Comparison of ENCODE assay signal across 1 cellular context in the genomic region with DNA sequence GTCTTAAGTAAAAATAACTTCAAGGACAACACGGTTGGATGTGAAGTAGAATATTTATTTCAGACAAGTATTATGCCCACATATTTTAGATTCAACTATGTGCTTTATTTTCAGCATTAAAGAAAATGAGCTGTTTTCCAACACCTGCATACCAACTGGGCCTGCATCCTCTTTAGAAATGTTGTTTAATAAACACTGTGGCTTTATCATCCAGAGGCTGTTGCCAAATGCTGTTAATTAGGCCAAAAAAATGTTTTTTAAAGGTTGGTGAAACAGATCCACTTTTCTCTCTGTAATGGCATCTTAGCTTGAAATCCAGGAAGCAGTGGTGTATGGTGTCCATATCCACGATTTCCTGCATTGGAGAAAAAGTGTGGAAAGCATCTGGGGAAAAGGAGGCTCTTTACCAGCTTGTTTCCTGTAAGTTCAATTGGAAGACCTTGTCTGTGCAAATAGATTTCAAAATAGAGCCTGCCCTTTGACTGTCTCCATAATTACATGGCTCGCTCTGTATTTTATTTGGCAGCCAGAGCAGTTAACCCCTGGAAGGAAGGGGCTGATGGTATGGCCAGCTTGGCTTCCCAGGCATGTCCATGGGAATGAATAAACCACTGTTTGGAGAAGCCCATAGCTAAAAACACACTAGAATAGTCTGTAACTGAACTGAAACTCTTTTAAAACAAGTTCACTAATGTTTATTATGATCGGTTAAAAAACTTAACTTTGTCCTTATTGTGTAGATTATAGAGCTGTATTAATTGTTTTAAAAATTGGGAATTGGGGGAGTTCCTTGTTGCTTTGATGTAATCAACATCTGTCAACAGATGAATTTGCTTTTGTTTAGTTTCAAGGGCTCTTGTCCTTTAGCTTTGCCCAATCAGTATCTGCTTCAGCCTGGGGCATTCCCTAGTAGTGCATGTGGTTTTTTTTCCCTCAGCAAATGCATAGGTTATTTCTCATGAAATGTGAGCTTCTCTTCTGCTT.
A peak's percentile ranks its signal among the peaks of the same experiment; 100 is the strongest.
TF ChIP-seq lines count a peak whose summit lies in the region.

No MANE protein-coding gene starts in this region.

TF ChIP-seq in HepG2, 621 proteins besides CTCF, POLR2A, EP300 and RAD21 (continued from another document and continues in another):
- TF ChIP-seq, protein P1, sequence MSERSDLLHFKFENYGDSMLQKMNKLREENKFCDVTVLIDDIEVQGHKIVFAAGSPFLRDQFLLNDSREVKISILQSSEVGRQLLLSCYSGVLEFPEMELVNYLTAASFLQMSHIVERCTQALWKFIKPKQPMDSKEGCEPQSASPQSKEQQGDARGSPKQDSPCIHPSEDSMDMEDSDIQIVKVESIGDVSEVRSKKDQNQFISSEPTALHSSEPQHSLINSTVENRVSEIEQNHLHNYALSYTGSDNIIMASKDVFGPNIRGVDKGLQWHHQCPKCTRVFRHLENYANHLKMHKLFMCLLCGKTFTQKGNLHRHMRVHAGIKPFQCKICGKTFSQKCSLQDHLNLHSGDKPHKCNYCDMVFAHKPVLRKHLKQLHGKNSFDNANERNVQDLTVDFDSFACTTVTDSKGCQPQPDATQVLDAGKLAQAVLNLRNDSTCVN (CRISPR knock-in tag; IDR thresholded peaks at IDR 0.05; ENCODE audit: borderline replicate concordance): no peak
- TF ChIP-seq SATB2 (CRISPR knock-in tag; IDR thresholded peaks at IDR 0.05) (no peak), YEATS4 (CRISPR knock-in tag; IDR thresholded peaks at IDR 0.05; ENCODE audit: borderline replicate concordance) (peak; percentile 71), NFYB (CRISPR knock-in tag; IDR thresholded peaks at IDR 0.05) (0 out of 2 replicates have a peak, but pooled peaks have one; percentile 16), MEF2D (CRISPR knock-in tag; IDR thresholded peaks at IDR 0.05) (peak; percentile 86), SPEN (CRISPR knock-in tag; IDR thresholded peaks at IDR 0.05; ENCODE audit: low read depth) (no peak), KDM2A (CRISPR knock-in tag; IDR thresholded peaks at IDR 0.05; ENCODE audit: borderline replicate concordance, low read depth) (0 out of 2 replicates have a peak, but pooled peaks have one; percentile 35), ZFP36L2 (CRISPR knock-in tag; IDR thresholded peaks at IDR 0.05) (no peak), ZNF34 (CRISPR knock-in tag; IDR thresholded peaks at IDR 0.05; ENCODE audit: borderline replicate concordance) (peak; percentile 31; the same call in 1 of the 2 replicates), HNRNPUL1 (IDR thresholded peaks at IDR 0.05; ENCODE audit: low read depth, low read length) (no peak), GATA4 (IDR thresholded peaks at IDR 0.05; ENCODE audit: borderline replicate concordance, low read depth) (no peak), HMG20A (CRISPR knock-in tag; IDR thresholded peaks at IDR 0.05; ENCODE audit: borderline replicate concordance) (peak; percentile 97), ZNF562 (CRISPR knock-in tag; IDR thresholded peaks at IDR 0.05; ENCODE audit: borderline replicate concordance) (no peak), ISX (CRISPR knock-in tag; conservative IDR thresholded peaks at IDR 0.05) (no peak), SRSF1 (optimal IDR thresholded peaks at IDR 0.05; ENCODE audit: low read depth, low read length) (no peak), ZNF747 (CRISPR knock-in tag; IDR thresholded peaks at IDR 0.05; ENCODE audit: borderline replicate concordance) (peak; percentile 28; the same call in 1 of the 2 replicates), EEA1 (CRISPR knock-in tag; IDR thresholded peaks at IDR 0.05; ENCODE audit: borderline replicate concordance) (no peak), MED1 (CRISPR knock-in tag; IDR thresholded peaks at IDR 0.05) (peak; percentile 91), FOXK1 (CRISPR knock-in tag; IDR thresholded peaks at IDR 0.05; ENCODE audit: borderline replicate concordance, low read depth) (peak; percentile 89), RBM39 (IDR thresholded peaks at IDR 0.05; ENCODE audit: low read depth, low read length, poor library complexity, severe bottlenecking) (no peak), CCDC6 (CRISPR knock-in tag; IDR thresholded peaks at IDR 0.05) (no peak; the same call in 1 of the 2 replicates), ASH2L (IDR thresholded peaks at IDR 0.05; ENCODE audit: insufficient read length, low read depth, low read length) (peak; percentile 82), ZSCAN9 (CRISPR knock-in tag; IDR thresholded peaks at IDR 0.05; ENCODE audit: borderline replicate concordance) (peak; percentile 88; the same call in 1 of the 2 replicates), ZBTB42 (CRISPR knock-in tag; IDR thresholded peaks at IDR 0.05) (peak; percentile 78; the same call in 1 of the 2 replicates), MXI1 (IDR thresholded peaks at IDR 0.05; ENCODE audit: borderline replicate concordance, low read depth, low read length) (0 out of 3 replicates have a peak, but pooled peaks have one; percentile 12), ZNF501 (CRISPR knock-in tag; IDR thresholded peaks at IDR 0.05) (no peak), ZNF383 (CRISPR knock-in tag; IDR thresholded peaks at IDR 0.05; ENCODE audit: borderline replicate concordance) (no peak), YEATS2 (CRISPR knock-in tag; IDR thresholded peaks at IDR 0.05; ENCODE audit: borderline replicate concordance) (peak; percentile 60; the same call in 1 of the 2 replicates), JUN (CRISPR knock-in tag; IDR thresholded peaks at IDR 0.05) (no peak), GFI1 (CRISPR knock-in tag; IDR thresholded peaks at IDR 0.05; ENCODE audit: borderline replicate concordance) (peak; percentile 89)
- TF ChIP-seq, protein P2, sequence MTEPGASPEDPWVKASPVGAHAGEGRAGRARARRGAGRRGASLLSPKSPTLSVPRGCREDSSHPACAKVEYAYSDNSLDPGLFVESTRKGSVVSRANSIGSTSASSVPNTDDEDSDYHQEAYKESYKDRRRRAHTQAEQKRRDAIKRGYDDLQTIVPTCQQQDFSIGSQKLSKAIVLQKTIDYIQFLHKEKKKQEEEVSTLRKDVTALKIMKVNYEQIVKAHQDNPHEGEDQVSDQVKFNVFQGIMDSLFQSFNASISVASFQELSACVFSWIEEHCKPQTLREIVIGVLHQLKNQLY (CRISPR knock-in tag; IDR thresholded peaks at IDR 0.05): peak; percentile 64; the same call in 1 of the 2 replicates
- TF ChIP-seq, protein P3, sequence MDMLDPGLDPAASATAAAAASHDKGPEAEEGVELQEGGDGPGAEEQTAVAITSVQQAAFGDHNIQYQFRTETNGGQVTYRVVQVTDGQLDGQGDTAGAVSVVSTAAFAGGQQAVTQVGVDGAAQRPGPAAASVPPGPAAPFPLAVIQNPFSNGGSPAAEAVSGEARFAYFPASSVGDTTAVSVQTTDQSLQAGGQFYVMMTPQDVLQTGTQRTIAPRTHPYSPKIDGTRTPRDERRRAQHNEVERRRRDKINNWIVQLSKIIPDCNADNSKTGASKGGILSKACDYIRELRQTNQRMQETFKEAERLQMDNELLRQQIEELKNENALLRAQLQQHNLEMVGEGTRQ (IDR thresholded peaks at IDR 0.05; ENCODE audit: low read depth, low read length): no peak
- TF ChIP-seq, protein P3 (CRISPR knock-in tag; IDR thresholded peaks at IDR 0.05; ENCODE audit: borderline replicate concordance): no peak
- TF ChIP-seq, protein P4, sequence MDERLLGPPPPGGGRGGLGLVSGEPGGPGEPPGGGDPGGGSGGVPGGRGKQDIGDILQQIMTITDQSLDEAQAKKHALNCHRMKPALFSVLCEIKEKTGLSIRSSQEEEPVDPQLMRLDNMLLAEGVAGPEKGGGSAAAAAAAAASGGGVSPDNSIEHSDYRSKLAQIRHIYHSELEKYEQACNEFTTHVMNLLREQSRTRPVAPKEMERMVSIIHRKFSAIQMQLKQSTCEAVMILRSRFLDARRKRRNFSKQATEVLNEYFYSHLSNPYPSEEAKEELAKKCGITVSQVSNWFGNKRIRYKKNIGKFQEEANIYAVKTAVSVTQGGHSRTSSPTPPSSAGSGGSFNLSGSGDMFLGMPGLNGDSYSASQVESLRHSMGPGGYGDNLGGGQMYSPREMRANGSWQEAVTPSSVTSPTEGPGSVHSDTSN (CRISPR knock-in tag; IDR thresholded peaks at IDR 0.05): peak; percentile 17; the same call in 1 of the 2 replicates
- TF ChIP-seq, protein P5, sequence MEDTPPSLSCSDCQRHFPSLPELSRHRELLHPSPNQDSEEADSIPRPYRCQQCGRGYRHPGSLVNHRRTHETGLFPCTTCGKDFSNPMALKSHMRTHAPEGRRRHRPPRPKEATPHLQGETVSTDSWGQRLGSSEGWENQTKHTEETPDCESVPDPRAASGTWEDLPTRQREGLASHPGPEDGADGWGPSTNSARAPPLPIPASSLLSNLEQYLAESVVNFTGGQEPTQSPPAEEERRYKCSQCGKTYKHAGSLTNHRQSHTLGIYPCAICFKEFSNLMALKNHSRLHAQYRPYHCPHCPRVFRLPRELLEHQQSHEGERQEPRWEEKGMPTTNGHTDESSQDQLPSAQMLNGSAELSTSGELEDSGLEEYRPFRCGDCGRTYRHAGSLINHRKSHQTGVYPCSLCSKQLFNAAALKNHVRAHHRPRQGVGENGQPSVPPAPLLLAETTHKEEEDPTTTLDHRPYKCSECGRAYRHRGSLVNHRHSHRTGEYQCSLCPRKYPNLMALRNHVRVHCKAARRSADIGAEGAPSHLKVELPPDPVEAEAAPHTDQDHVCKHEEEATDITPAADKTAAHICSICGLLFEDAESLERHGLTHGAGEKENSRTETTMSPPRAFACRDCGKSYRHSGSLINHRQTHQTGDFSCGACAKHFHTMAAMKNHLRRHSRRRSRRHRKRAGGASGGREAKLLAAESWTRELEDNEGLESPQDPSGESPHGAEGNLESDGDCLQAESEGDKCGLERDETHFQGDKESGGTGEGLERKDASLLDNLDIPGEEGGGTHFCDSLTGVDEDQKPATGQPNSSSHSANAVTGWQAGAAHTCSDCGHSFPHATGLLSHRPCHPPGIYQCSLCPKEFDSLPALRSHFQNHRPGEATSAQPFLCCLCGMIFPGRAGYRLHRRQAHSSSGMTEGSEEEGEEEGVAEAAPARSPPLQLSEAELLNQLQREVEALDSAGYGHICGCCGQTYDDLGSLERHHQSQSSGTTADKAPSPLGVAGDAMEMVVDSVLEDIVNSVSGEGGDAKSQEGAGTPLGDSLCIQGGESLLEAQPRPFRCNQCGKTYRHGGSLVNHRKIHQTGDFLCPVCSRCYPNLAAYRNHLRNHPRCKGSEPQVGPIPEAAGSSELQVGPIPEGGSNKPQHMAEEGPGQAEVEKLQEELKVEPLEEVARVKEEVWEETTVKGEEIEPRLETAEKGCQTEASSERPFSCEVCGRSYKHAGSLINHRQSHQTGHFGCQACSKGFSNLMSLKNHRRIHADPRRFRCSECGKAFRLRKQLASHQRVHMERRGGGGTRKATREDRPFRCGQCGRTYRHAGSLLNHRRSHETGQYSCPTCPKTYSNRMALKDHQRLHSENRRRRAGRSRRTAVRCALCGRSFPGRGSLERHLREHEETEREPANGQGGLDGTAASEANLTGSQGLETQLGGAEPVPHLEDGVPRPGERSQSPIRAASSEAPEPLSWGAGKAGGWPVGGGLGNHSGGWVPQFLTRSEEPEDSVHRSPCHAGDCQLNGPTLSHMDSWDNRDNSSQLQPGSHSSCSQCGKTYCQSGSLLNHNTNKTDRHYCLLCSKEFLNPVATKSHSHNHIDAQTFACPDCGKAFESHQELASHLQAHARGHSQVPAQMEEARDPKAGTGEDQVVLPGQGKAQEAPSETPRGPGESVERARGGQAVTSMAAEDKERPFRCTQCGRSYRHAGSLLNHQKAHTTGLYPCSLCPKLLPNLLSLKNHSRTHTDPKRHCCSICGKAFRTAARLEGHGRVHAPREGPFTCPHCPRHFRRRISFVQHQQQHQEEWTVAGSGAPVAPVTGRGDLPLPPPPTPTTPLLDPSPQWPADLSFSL (CRISPR knock-in tag; IDR thresholded peaks at IDR 0.05): no peak
- TF ChIP-seq, protein P6, sequence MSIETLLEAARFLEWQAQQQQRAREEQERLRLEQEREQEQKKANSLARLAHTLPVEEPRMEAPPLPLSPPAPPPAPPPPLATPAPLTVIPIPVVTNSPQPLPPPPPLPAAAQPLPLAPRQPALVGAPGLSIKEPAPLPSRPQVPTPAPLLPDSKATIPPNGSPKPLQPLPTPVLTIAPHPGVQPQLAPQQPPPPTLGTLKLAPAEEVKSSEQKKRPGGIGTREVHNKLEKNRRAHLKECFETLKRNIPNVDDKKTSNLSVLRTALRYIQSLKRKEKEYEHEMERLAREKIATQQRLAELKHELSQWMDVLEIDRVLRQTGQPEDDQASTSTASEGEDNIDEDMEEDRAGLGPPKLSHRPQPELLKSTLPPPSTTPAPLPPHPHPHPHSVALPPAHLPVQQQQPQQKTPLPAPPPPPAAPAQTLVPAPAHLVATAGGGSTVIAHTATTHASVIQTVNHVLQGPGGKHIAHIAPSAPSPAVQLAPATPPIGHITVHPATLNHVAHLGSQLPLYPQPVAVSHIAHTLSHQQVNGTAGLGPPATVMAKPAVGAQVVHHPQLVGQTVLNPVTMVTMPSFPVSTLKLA (IDR thresholded peaks at IDR 0.05): no peak
- TF ChIP-seq, protein P7, sequence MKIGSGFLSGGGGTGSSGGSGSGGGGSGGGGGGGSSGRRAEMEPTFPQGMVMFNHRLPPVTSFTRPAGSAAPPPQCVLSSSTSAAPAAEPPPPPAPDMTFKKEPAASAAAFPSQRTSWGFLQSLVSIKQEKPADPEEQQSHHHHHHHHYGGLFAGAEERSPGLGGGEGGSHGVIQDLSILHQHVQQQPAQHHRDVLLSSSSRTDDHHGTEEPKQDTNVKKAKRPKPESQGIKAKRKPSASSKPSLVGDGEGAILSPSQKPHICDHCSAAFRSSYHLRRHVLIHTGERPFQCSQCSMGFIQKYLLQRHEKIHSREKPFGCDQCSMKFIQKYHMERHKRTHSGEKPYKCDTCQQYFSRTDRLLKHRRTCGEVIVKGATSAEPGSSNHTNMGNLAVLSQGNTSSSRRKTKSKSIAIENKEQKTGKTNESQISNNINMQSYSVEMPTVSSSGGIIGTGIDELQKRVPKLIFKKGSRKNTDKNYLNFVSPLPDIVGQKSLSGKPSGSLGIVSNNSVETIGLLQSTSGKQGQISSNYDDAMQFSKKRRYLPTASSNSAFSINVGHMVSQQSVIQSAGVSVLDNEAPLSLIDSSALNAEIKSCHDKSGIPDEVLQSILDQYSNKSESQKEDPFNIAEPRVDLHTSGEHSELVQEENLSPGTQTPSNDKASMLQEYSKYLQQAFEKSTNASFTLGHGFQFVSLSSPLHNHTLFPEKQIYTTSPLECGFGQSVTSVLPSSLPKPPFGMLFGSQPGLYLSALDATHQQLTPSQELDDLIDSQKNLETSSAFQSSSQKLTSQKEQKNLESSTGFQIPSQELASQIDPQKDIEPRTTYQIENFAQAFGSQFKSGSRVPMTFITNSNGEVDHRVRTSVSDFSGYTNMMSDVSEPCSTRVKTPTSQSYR (CRISPR knock-in tag; IDR thresholded peaks at IDR 0.05; ENCODE audit: borderline replicate concordance): peak; percentile 42; the same call in 1 of the 2 replicates
